9 cellular contexts compared by ENCODE assay signal in genomic region chrX:152637649-152638442, GRCh38. TPM values are rescaled to one million over a fixed set of nuclear protein-coding genes. Genes with fewer than 3 reads are reported as not detected.
A peak's percentile ranks its signal among the peaks of the same experiment; 100 is the strongest.
DNase-seq lines count a peak whose midpoint lies in the region; FAIRE-seq and TF ChIP-seq lines count a peak whose summit lies in the region.
"Had no signal": no experiment of that assay in that cellular context is flagged by ENCODE, and none has a peak within 500 bp of the region (broad histone marks: within the 10 kb centered on the region; RNA-seq: fewer than 3 reads in every experiment).

Gene GABRQ, plus strand, starts transcription at chrX:152637895. Its CDS starts 308 bp downstream, at chrX:152638203.

- H3K27me3 Mint-ChIP-seq in Calu3 (ENCODE audit: unreplicated experiment): peaks cover 50% of the 10 kb centered on the region

- H3K4me3 Mint-ChIP-seq in Calu3 (ENCODE audit: low read depth, unreplicated experiment): no peak within 1 kb of the TSS

- H3K9me3 Mint-ChIP-seq in Calu3 (ENCODE audit: low read depth, unreplicated experiment): no peaks in the 10 kb centered on the region

- TF ChIP-seq CTCF in cardiac muscle cell (IDR thresholded peaks at IDR 0.05; ENCODE audit: low read depth, low read length) (no peak), fibroblast of the aortic adventitia (IDR thresholded peaks at IDR 0.05; ENCODE audit: insufficient read depth, low read length) (no peak), smooth muscle cell (IDR thresholded peaks at IDR 0.05; ENCODE audit: borderline replicate concordance, insufficient read depth, poor library complexity, severe bottlenecking) (no peak), Calu3 (IDR thresholded peaks at IDR 0.05; ENCODE audit: unreplicated experiment) (no peak), D721Med (IDR thresholded peaks at IDR 0.05; ENCODE audit: insufficient read depth, missing control alignments) (no peak)

- CTCF ChIA-PET in Calu3 (lab: Charles Lee): no interaction called here

- H4K20me1 ChIP-seq in smooth muscle cell (ENCODE audit: low read depth): no peaks in the 10 kb centered on the region

- DNase-seq in cardiac muscle cell (ENCODE audit: low read depth in 1 of 2, low spot score in 1 of 2): peak; percentile 45 to 72
- DNase-seq in cardiac septum (ENCODE audit: low spot score): no peak
- DNase-seq in NT2/D1 (ENCODE audit: low read depth, low spot score): peak; percentile 63
- DNase-seq in fibroblast of the aortic adventitia (ENCODE audit: low read depth): peak; percentile 14
- DNase-seq in smooth muscle cell (lab: John Stamatoyannopoulos, UW; ENCODE audit: unreplicated experiment): no peak
- no peak for DNase-seq in SIG-M5 (lab: John Stamatoyannopoulos, UW)
- no peak for DNase-seq in Calu3
- DNase-seq in D721Med (ENCODE audit: insufficient read length, low spot score): no peak
- DNase-seq: DND-41 had no signal

- H3K9me3 ChIP-seq in cardiac muscle cell (ENCODE audit: low read depth) (no peaks in the 10 kb centered on the region), NT2/D1 (ENCODE audit: insufficient read depth, low read length) (no peaks in the 10 kb centered on the region), smooth muscle cell (replicated peaks; ENCODE audit: low read depth) (no peaks in the 10 kb centered on the region)

- peak within 1 kb of the TSS; percentile 19 for H3K4me3 ChIP-seq in cardiac muscle cell
- H3K4me3 ChIP-seq in NT2/D1 (ENCODE audit: insufficient read length, low read depth): peak within 1 kb of the TSS; percentile 54
- no peak within 1 kb of the TSS for H3K4me3 ChIP-seq in fibroblast of the aortic adventitia (ENCODE audit: low read depth, low read length)
- H3K4me3 ChIP-seq in smooth muscle cell: peak within 1 kb of the TSS; percentile 37

- WGBS in smooth muscle cell (ENCODE audit: low lambda C conversion rate): 47% methylated on average over 38 of the region's 64 CpGs

- H3K4me2 ChIP-seq in smooth muscle cell: peak within 1 kb of the TSS; percentile 77

- H3K27ac ChIP-seq in cardiac muscle cell (no peak within 1 kb of the TSS), smooth muscle cell (ENCODE audit: low read depth) (no peak within 1 kb of the TSS)

- no peaks in the 10 kb centered on the region for H3K36me3 ChIP-seq in cardiac muscle cell
- no peaks in the 10 kb centered on the region for H3K36me3 ChIP-seq in NT2/D1 (ENCODE audit: insufficient read depth, insufficient read length, low read length)
- H3K36me3 ChIP-seq in smooth muscle cell (ENCODE audit: low read depth): no peaks in the 10 kb centered on the region

- intact Hi-C loops in cardiac septum (cut with DNase I): no loop called here
- intact Hi-C loops in Calu3 (cut with micrococcal nuclease; ENCODE audit: unreplicated experiment): no loop called here

- no peaks in the 10 kb centered on the region for H3K4me1 ChIP-seq in cardiac muscle cell (ENCODE audit: low read depth)
- H3K4me1 ChIP-seq in NT2/D1 (ENCODE audit: insufficient read depth, insufficient read length): peaks cover 3% of the 10 kb centered on the region
- H3K4me1 ChIP-seq in smooth muscle cell (ENCODE audit: low read depth): no peaks in the 10 kb centered on the region

- no peaks in the 10 kb centered on the region for H3K79me2 ChIP-seq in smooth muscle cell (ENCODE audit: low read depth)

- no peak within 1 kb of the TSS for H3K27ac Mint-ChIP-seq in Calu3 (ENCODE audit: unreplicated experiment)

- H3K4me1 Mint-ChIP-seq in Calu3 (ENCODE audit: low read depth, unreplicated experiment): no peaks in the 10 kb centered on the region

- H3K27me3 ChIP-seq in cardiac muscle cell (peaks cover 34% of the 10 kb centered on the region), NT2/D1 (ENCODE audit: insufficient read depth, insufficient read length) (peaks cover 11% of the 10 kb centered on the region), smooth muscle cell (ENCODE audit: low read depth) (no peaks in the 10 kb centered on the region)

- H2AFZ ChIP-seq in smooth muscle cell (ENCODE audit: low read depth): no peak within 1 kb of the TSS

- no peaks in the 10 kb centered on the region for H3F3A ChIP-seq in smooth muscle cell (ENCODE audit: low read depth)

- no TSS peak for BruUV-seq in Calu3 (replicated peaks; lab: Mats Ljungman, UMichigan)

- no peak for FAIRE-seq in D721Med (lab: Jason Lieb, UNC)

- H3K9ac ChIP-seq in NT2/D1 (ENCODE audit: insufficient read length, low read depth) (peak within 1 kb of the TSS; percentile 56), smooth muscle cell (ENCODE audit: low read depth) (no peak within 1 kb of the TSS)

- H3K36me3 Mint-ChIP-seq in Calu3 (ENCODE audit: insufficient read depth, unreplicated experiment): peaks cover 4% of the 10 kb centered on the region

RNA-seq across cellular contexts. Expression of gene GABRQ, which starts in this region (rescaled TPM):
- total RNA-seq in cardiac muscle cell (0.03 TPM in 1 of 2 replicates, not detected in the other), cardiac septum (not detected), fibroblast of the aortic adventitia (ENCODE audit: low replicate concordance) (not detected in 2 replicates), smooth muscle cell (2.6 and 2.7 TPM in 2 replicates), Calu3 (2022) (not detected in 2 replicates)
- polyA plus RNA-seq in cardiac muscle cell (not detected in 2 replicates), smooth muscle cell (1.3 and 1.7 TPM in 2 replicates)

Comparison
In these comparisons a context has a peak if more than half of its experiments do, and no peak if none do; other contexts are left out.
1. Peak in DNase-seq and H3K4me3 ChIP-seq in cardiac muscle cell; RNA of the gene not detected or under 1 TPM.
2. Peak in DNase-seq in fibroblast of the aortic adventitia; RNA of the gene not detected or under 1 TPM.